In the genomic region with DNA sequence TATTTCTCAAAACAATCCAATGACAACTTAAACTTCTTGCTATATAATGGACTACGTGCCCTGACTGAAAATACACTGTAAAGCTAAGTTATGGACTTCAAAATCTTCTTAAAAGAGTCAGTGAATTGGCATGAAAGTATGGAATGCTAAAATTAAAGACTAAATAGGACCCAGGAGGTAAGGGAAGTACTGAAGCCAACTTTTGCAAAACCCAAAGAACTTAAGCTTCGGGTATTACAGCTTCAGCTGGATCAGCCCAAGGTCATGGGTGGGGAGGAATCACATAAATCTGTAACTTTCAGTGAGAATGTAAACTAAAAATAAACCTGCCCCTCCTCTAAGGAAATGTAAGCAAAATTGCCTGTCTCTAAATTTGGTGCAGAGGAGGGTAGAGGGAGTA, we compare ENCODE assay signal across 30 cellular contexts. TPM values are rescaled to one million over a fixed set of nuclear protein-coding genes. Genes with fewer than 3 reads are reported as not detected.
"Had no signal": no experiment of that assay in that cellular context is flagged by ENCODE, and none has a peak within 500 bp of the region (broad histone marks: within the 10 kb centered on the region; RNA-seq: fewer than 3 reads in every experiment).

No MANE protein-coding gene starts in this region.

- H3K36me3 ChIP-seq: colonic mucosa, gastrocnemius medialis, heart right ventricle, neutrophil, tibial artery had no signal

- H3K4me3 Mint-ChIP-seq: naive thymus-derived CD4-positive, alpha-beta T cell; stimulated activated effector memory CD8-positive, alpha-beta T cell treated with anti-CD3 and anti-CD28 coated beads, Interleukin-12 subunit alpha, Interleukin-12 subunit beta, amount 100 ng/mL, for 72 hours had no signal

- H3K27ac Mint-ChIP-seq: naive thymus-derived CD4-positive, alpha-beta T cell; stimulated activated effector memory CD8-positive, alpha-beta T cell treated with anti-CD3 and anti-CD28 coated beads, Interleukin-12 subunit alpha, Interleukin-12 subunit beta, amount 100 ng/mL, for 72 hours had no signal

- H3K4me3 ChIP-seq: colonic mucosa, gastrocnemius medialis, heart right ventricle, skin epidermis, tibial artery had no signal

- H3K27me3 ChIP-seq: colonic mucosa, gastrocnemius medialis, tibial artery had no signal

- H3K9me3 Mint-ChIP-seq: stimulated activated effector memory CD8-positive, alpha-beta T cell treated with anti-CD3 and anti-CD28 coated beads, Interleukin-12 subunit alpha, Interleukin-12 subunit beta, amount 100 ng/mL, for 72 hours had no signal

- H3K27ac ChIP-seq: colonic mucosa, gastrocnemius medialis, heart right ventricle, neutrophil, skin epidermis, tibial artery had no signal

- H3K9me3 ChIP-seq: colonic mucosa, gastrocnemius medialis, heart right ventricle, neutrophil, tibial artery had no signal

- H3K36me3 Mint-ChIP-seq: naive thymus-derived CD4-positive, alpha-beta T cell; stimulated activated effector memory CD8-positive, alpha-beta T cell treated with anti-CD3 and anti-CD28 coated beads, Interleukin-12 subunit alpha, Interleukin-12 subunit beta, amount 100 ng/mL, for 72 hours had no signal

- ATAC-seq: gastrocnemius medialis; heart right ventricle; left lobe of liver; naive thymus-derived CD4-positive, alpha-beta T cell; sciatic nerve; stimulated activated effector memory CD8-positive, alpha-beta T cell treated with anti-CD3 and anti-CD28 coated beads, Interleukin-12 subunit alpha, Interleukin-12 subunit beta, amount 100 ng/mL, for 72 hours; stimulated activated naive CD8-positive, alpha-beta T cell treated with anti-CD3 and anti-CD28 coated beads, Interleukin-15, Interleukin-2, amounts not matched to agents 100 U/mL and 50 U/mL, for 24 hours had no signal

- DNase-seq: colonic mucosa; effector CD4-positive, alpha-beta T cell; gastrocnemius medialis; heart right ventricle; hypothalamus; kidney glomerular epithelial cell; mammary epithelial cell; naive thymus-derived CD4-positive, alpha-beta T cell; posterior cingulate gyrus; stimulated activated CD4-positive, alpha-beta T cell treated with anti-CD3 and anti-CD28 coated beads, Interleukin-12 subunit alpha, Interleukin-12 subunit beta, amount 100 ng/mL, for 4 hours; stimulated activated CD4-positive, alpha-beta T cell treated with anti-CD3 and anti-CD28 coated beads, Interleukin-2, amount 100 ng/mL, for 48 hours; stimulated activated CD8-positive, alpha-beta memory T cell treated with anti-CD3 and anti-CD28 coated beads, Interleukin-4, amount 100 ng/mL, for 48 hours; stimulated activated naive CD8-positive, alpha-beta T cell treated with anti-CD3 and anti-CD28 coated beads, Interleukin-15, Interleukin-2, amounts not matched to agents 100 U/mL and 50 U/mL, for 24 hours; tibial artery had no signal

- H3K4me1 ChIP-seq: colonic mucosa had no signal

RNA-seq across cellular contexts. Expression of gene MUC21, which starts 4.4 kb away (rescaled TPM):
- total RNA-seq: cerebellum; colonic mucosa; dermis microvascular lymphatic vessel endothelial cell; fibroblast of lung; fibroblast of villous mesenchyme; gastrocnemius medialis; heart right ventricle; left lobe of liver; lower leg skin; mammary epithelial cell; mesenteric fat pad; mononuclear cell; naive thymus-derived CD4-positive, alpha-beta T cell; osteoblast; pulmonary artery endothelial cell; temporal lobe; ureter had no signal

RNA-seq across cellular contexts. Expression of gene MUC22, which starts 31.2 kb away (rescaled TPM):
- total RNA-seq: cerebellum; colonic mucosa; dermis microvascular lymphatic vessel endothelial cell; fibroblast of lung; fibroblast of villous mesenchyme; left lobe of liver; lower leg skin; mammary epithelial cell; mesenteric fat pad; mononuclear cell; naive thymus-derived CD4-positive, alpha-beta T cell; osteoblast; pulmonary artery endothelial cell; sciatic nerve; temporal lobe; ureter had no signal

RNA-seq across cellular contexts. Expression of gene MUCL3, which starts 38.3 kb away (rescaled TPM):
- total RNA-seq: cerebellum; dermis microvascular lymphatic vessel endothelial cell; fibroblast of lung; fibroblast of villous mesenchyme; gastrocnemius medialis; left lobe of liver; lower leg skin; mammary epithelial cell; mesenteric fat pad; mononuclear cell; naive thymus-derived CD4-positive, alpha-beta T cell; osteoblast; pulmonary artery endothelial cell; temporal lobe; ureter had no signal

RNA-seq across cellular contexts. Expression of gene SFTA2, which starts 47.1 kb away (rescaled TPM):
- total RNA-seq: cerebellum; dermis microvascular lymphatic vessel endothelial cell; fibroblast of lung; fibroblast of villous mesenchyme; gastrocnemius medialis; heart right ventricle; left lobe of liver; mammary epithelial cell; mesenteric fat pad; mononuclear cell; naive thymus-derived CD4-positive, alpha-beta T cell; osteoblast; pulmonary artery endothelial cell; temporal lobe had no signal
